In genomic region chr16:89601906-89602272, GRCh38 we compare ENCODE assay signal across 1 cellular context.
TF ChIP-seq lines count a peak whose summit lies in the region.

No MANE protein-coding gene starts in this region.

TF ChIP-seq in neural cell, 6 proteins besides CTCF, POLR2A, EP300 and RAD21 (continued from another document):
- no peak for TF ChIP-seq REST (IDR thresholded peaks at IDR 0.05; ENCODE audit: borderline replicate concordance)
